Comparison of ENCODE assay signal across 23 cellular contexts in genomic region chr10:95464280-95464679, GRCh38.
DNase-seq lines count a peak whose midpoint lies in the region; ATAC-seq and TF ChIP-seq lines count a peak whose summit lies in the region.
"Had no signal": no experiment of that assay in that cellular context is flagged by ENCODE, and none has a peak within 500 bp of the region (broad histone marks: within the 10 kb centered on the region; RNA-seq: fewer than 3 reads in every experiment).

No MANE protein-coding gene starts in this region.

- peaks cover 40% of the 10 kb centered on the region for H3K4me1 ChIP-seq in BLaER1
- peaks cover 68% of the 10 kb centered on the region for H3K4me1 ChIP-seq in muscle layer of colon (ENCODE audit: insufficient read depth, low read length)

- POLR2A ChIA-PET in WTC11 (lab: Charles Lee): no interaction called here
- POLR2A ChIA-PET in RWPE1 (lab: Yijun Ruan, JAX; ENCODE audit: low non-redundant PET): no interaction called here

- peaks cover 75% of the 10 kb centered on the region for H3K4me1 Mint-ChIP-seq in WTC11

- no peak for TF ChIP-seq CTCF in WTC11 (IDR thresholded peaks at IDR 0.05)
- TF ChIP-seq CTCF in RWPE1 (conservative IDR thresholded peaks at IDR 0.05; ENCODE audit: low read depth): no peak

- H3K9ac ChIP-seq in BLaER1: no peak overlapping the region
- H3K9ac ChIP-seq in muscle layer of colon (ENCODE audit: low read length): no peak overlapping the region

- H3K27ac ChIP-seq in BLaER1: no peak overlapping the region
- peak overlapping the region; percentile 70 for H3K27ac ChIP-seq in muscle layer of colon (ENCODE audit: low read depth, low read length)
- H3K27ac ChIP-seq in RWPE1: no peak overlapping the region
- H3K27ac ChIP-seq: pancreas, SK-N-MC, thyroid gland had no signal

- H3K27me3 Mint-ChIP-seq in WTC11 (ENCODE audit: low read depth): no peaks in the 10 kb centered on the region

- H3K9me3 ChIP-seq in BLaER1 (no peaks in the 10 kb centered on the region), muscle layer of colon (ENCODE audit: low read length) (no peaks in the 10 kb centered on the region)
- H3K9me3 ChIP-seq: MG63, pancreas, thyroid gland had no signal

- no peaks in the 10 kb centered on the region for H3K36me3 Mint-ChIP-seq in WTC11
- H3K36me3 Mint-ChIP-seq: activated CD8-positive, alpha-beta memory T cell treated with anti-CD3 and anti-CD28 coated beads, Interleukin-2, amount 10 ng/mL, durations not matched to agents 7 days and 5 days had no signal

- H3K4me3 ChIP-seq in BLaER1 (no peak overlapping the region), muscle layer of colon (ENCODE audit: low read depth in 1 of 2, low read length in 2 of 2) (no peak overlapping the region)
- H3K4me3 ChIP-seq: MG63, pancreas, SK-N-MC, thyroid gland had no signal

- no peak for ATAC-seq in WTC11
- no peak for ATAC-seq in HG03280 (IDR thresholded peaks at IDR 0.05; ENCODE audit: unreplicated experiment)
- ATAC-seq: activated CD8-positive, alpha-beta memory T cell treated with anti-CD3 and anti-CD28 coated beads, Interleukin-2, amount 10 ng/mL, durations not matched to agents 7 days and 5 days; activated naive CD8-positive, alpha-beta T cell treated with anti-CD3 and anti-CD28 coated beads, Interleukin-2, amount 50 U/mL, for 24 hours; effector memory CD8-positive, alpha-beta T cell had no signal

- CTCF ChIA-PET in WTC11 (lab: Charles Lee) (interaction anchor here (1.0 to 2.5 kb wide), 3 partner anchors 18 to 230 kb away, joined by 3 to 7 read pairs (median 6); partner anchors contain the start of gene TCTN3), RWPE1 (lab: Yijun Ruan, JAX) (interaction anchor here (2.0 kb wide), 1 partner anchor 18 kb away, joined by 5 read pairs; no protein-coding TSS in a partner anchor)

- no peaks in the 10 kb centered on the region for H3K36me3 ChIP-seq in BLaER1
- peaks cover 12% of the 10 kb centered on the region for H3K36me3 ChIP-seq in muscle layer of colon (ENCODE audit: insufficient read depth, low read length)
- H3K36me3 ChIP-seq: MG63, pancreas, thyroid gland had no signal

- H3K4me3 Mint-ChIP-seq in WTC11: no peak overlapping the region
- H3K4me3 Mint-ChIP-seq: activated CD8-positive, alpha-beta memory T cell treated with anti-CD3 and anti-CD28 coated beads, Interleukin-2, amount 10 ng/mL, durations not matched to agents 7 days and 5 days; activated naive CD8-positive, alpha-beta T cell treated with anti-CD3 and anti-CD28 coated beads, Interleukin-2, amount 50 U/mL, for 24 hours; effector memory CD8-positive, alpha-beta T cell had no signal

- H3K27me3 ChIP-seq in BLaER1 (no peaks in the 10 kb centered on the region), muscle layer of colon (ENCODE audit: control insufficient read depth in 1 of 2, insufficient read depth in 2 of 2, low read length in 2 of 2) (no peaks in the 10 kb centered on the region)
- H3K27me3 ChIP-seq: pancreas, thyroid gland had no signal

- no peaks in the 10 kb centered on the region for H4K20me1 ChIP-seq in BLaER1

- H3K4me2 ChIP-seq in BLaER1: peak overlapping the region; percentile 11

- H3K9me3 Mint-ChIP-seq in WTC11: no peaks in the 10 kb centered on the region
- H3K9me3 Mint-ChIP-seq: activated naive CD8-positive, alpha-beta T cell treated with anti-CD3 and anti-CD28 coated beads, Interleukin-2, amount 50 U/mL, for 24 hours; activated T-helper 2 cell treated with anti-CD3 and anti-CD28 coated beads, Interferon-gamma antibody, Interleukin-2, Interleukin-4, amounts not matched to agents 10 μg/mL and 5 μg/mL and 100 μg/mL, durations not matched to agents 14 hours and 24 hours and 36 hours; effector memory CD8-positive, alpha-beta T cell had no signal

- H3K27ac Mint-ChIP-seq in WTC11: peak overlapping the region; percentile 68; the same call in 1 of the 2 replicates
- H3K27ac Mint-ChIP-seq: activated CD8-positive, alpha-beta memory T cell treated with anti-CD3 and anti-CD28 coated beads, Interleukin-2, amount 10 ng/mL, durations not matched to agents 7 days and 5 days; activated naive CD8-positive, alpha-beta T cell treated with anti-CD3 and anti-CD28 coated beads, Interleukin-2, amount 50 U/mL, for 24 hours; activated T-helper 2 cell treated with anti-CD3 and anti-CD28 coated beads, Interferon-gamma antibody, Interleukin-2, Interleukin-4, amounts not matched to agents 10 μg/mL and 5 μg/mL and 100 μg/mL, durations not matched to agents 14 hours and 24 hours and 36 hours; effector memory CD8-positive, alpha-beta T cell had no signal

- peak; percentile 42 for DNase-seq in NCI-H1105 (lab: John Stamatoyannopoulos, UW)
- no peak for DNase-seq in WTC11 (ENCODE audit: low spot score)
- DNase-seq in RWPE1 (ENCODE audit: low spot score): no peak
- DNase-seq in NCI-H187 treated with DMSO at 0.1 percent for 48 hours (lab: John Stamatoyannopoulos, UW): no peak
- no peak for DNase-seq in DMS 273 (lab: John Stamatoyannopoulos, UW; ENCODE audit: unreplicated experiment)
- DNase-seq: activated CD4-positive, CD25-positive, alpha-beta regulatory T cell treated with anti-CD3 and anti-CD28 coated beads, Interleukin-2, amount 50 U/mL, for 72 hours; activated CD8-positive, alpha-beta memory T cell treated with anti-CD3 and anti-CD28 coated beads, Interleukin-2, amount 10 ng/mL, durations not matched to agents 7 days and 5 days; activated naive CD8-positive, alpha-beta T cell treated with anti-CD3 and anti-CD28 coated beads, Interleukin-2, amount 50 U/mL, for 24 hours; Calu3; effector memory CD8-positive, alpha-beta T cell; GF-D8; kidney glomerular epithelial cell; MG63; NCI-H446; OCI-M1; pancreas; T1000; thyroid gland had no signal

TF ChIP-seq in WTC11, 78 proteins besides CTCF, POLR2A, EP300 and RAD21:
- TF ChIP-seq JUN (CRISPR knock-in tag; IDR thresholded peaks at IDR 0.05) (no peak), ZNF532 (CRISPR knock-in tag; IDR thresholded peaks at IDR 0.05; ENCODE audit: borderline replicate concordance) (no peak), TEAD4 (CRISPR knock-in tag; IDR thresholded peaks at IDR 0.05) (no peak), ZNF317 (CRISPR knock-in tag; IDR thresholded peaks at IDR 0.05; ENCODE audit: borderline replicate concordance, low read depth) (no peak)
